ENCODE assay signal across 2 cellular contexts in genomic region chr19:13097331-13098258, GRCh38.
TF ChIP-seq lines count a peak whose summit lies in the region.

No MANE protein-coding gene starts in this region.

TF ChIP-seq in IMR-90, 13 proteins besides CTCF, POLR2A, EP300 and RAD21 (continued from another document):
- no peak for TF ChIP-seq MAZ (IDR thresholded peaks at IDR 0.05; ENCODE audit: borderline replicate concordance, low read depth, low read length)
- TF ChIP-seq, protein P1, sequence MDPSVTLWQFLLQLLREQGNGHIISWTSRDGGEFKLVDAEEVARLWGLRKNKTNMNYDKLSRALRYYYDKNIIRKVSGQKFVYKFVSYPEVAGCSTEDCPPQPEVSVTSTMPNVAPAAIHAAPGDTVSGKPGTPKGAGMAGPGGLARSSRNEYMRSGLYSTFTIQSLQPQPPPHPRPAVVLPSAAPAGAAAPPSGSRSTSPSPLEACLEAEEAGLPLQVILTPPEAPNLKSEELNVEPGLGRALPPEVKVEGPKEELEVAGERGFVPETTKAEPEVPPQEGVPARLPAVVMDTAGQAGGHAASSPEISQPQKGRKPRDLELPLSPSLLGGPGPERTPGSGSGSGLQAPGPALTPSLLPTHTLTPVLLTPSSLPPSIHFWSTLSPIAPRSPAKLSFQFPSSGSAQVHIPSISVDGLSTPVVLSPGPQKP (IDR thresholded peaks at IDR 0.05; ENCODE audit: borderline replicate concordance, low read depth, low read length) = no peak

TF ChIP-seq in WTC11, 78 proteins besides CTCF, POLR2A, EP300 and RAD21 (continued from another document):
- no peak for TF ChIP-seq ZNF512 (CRISPR knock-in tag; IDR thresholded peaks at IDR 0.05; ENCODE audit: borderline replicate concordance)
- TF ChIP-seq JAZF1 (CRISPR knock-in tag; IDR thresholded peaks at IDR 0.05) = no peak
- TF ChIP-seq, protein P2, sequence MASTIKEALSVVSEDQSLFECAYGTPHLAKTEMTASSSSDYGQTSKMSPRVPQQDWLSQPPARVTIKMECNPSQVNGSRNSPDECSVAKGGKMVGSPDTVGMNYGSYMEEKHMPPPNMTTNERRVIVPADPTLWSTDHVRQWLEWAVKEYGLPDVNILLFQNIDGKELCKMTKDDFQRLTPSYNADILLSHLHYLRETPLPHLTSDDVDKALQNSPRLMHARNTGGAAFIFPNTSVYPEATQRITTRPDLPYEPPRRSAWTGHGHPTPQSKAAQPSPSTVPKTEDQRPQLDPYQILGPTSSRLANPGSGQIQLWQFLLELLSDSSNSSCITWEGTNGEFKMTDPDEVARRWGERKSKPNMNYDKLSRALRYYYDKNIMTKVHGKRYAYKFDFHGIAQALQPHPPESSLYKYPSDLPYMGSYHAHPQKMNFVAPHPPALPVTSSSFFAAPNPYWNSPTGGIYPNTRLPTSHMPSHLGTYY (CRISPR knock-in tag; IDR thresholded peaks at IDR 0.05) = no peak
- TF ChIP-seq ZNF317 (CRISPR knock-in tag; IDR thresholded peaks at IDR 0.05; ENCODE audit: borderline replicate concordance, low read depth) = no peak
- no peak for TF ChIP-seq RORB (CRISPR knock-in tag; IDR thresholded peaks at IDR 0.05)
- no peak for TF ChIP-seq SMAD3 (CRISPR knock-in tag; IDR thresholded peaks at IDR 0.05; ENCODE audit: borderline replicate concordance)
- no peak for TF ChIP-seq ZNF232 (CRISPR knock-in tag; IDR thresholded peaks at IDR 0.05)
- no peak for TF ChIP-seq MLX (CRISPR knock-in tag; IDR thresholded peaks at IDR 0.05)
- no peak for TF ChIP-seq TP53 (CRISPR knock-in tag; IDR thresholded peaks at IDR 0.05)
- no peak for TF ChIP-seq KAT7 (CRISPR knock-in tag; IDR thresholded peaks at IDR 0.05; ENCODE audit: borderline replicate concordance)
- TF ChIP-seq ATF3 (CRISPR knock-in tag; conservative IDR thresholded peaks at IDR 0.05) = no peak
- TF ChIP-seq NR3C1 (CRISPR knock-in tag; conservative IDR thresholded peaks at IDR 0.05; ENCODE audit: low read depth) = no peak
- TF ChIP-seq GTF2I (CRISPR knock-in tag; conservative IDR thresholded peaks at IDR 0.05) = no peak
- no peak for TF ChIP-seq ZNF396 (CRISPR knock-in tag; IDR thresholded peaks at IDR 0.05; ENCODE audit: borderline replicate concordance)
